Comparison of ENCODE assay signal across 1 cellular context in genomic region chr5:155001523-155001922, GRCh38.
A peak's percentile ranks its signal among the peaks of the same experiment; 100 is the strongest.
TF ChIP-seq lines count a peak whose summit lies in the region.

No MANE protein-coding gene starts in this region.

TF ChIP-seq in HepG2, 621 proteins besides CTCF, POLR2A, EP300 and RAD21:
- TF ChIP-seq ZNF30 (CRISPR knock-in tag; IDR thresholded peaks at IDR 0.05), result no peak
- TF ChIP-seq ZZZ3 (CRISPR knock-in tag; IDR thresholded peaks at IDR 0.05; ENCODE audit: borderline replicate concordance), result no peak
- peak; percentile 88 for TF ChIP-seq RFX5 (IDR thresholded peaks at IDR 0.05; ENCODE audit: low read depth, low read length)
